Comparison of ENCODE assay signal across 8 cellular contexts in the genomic region with DNA sequence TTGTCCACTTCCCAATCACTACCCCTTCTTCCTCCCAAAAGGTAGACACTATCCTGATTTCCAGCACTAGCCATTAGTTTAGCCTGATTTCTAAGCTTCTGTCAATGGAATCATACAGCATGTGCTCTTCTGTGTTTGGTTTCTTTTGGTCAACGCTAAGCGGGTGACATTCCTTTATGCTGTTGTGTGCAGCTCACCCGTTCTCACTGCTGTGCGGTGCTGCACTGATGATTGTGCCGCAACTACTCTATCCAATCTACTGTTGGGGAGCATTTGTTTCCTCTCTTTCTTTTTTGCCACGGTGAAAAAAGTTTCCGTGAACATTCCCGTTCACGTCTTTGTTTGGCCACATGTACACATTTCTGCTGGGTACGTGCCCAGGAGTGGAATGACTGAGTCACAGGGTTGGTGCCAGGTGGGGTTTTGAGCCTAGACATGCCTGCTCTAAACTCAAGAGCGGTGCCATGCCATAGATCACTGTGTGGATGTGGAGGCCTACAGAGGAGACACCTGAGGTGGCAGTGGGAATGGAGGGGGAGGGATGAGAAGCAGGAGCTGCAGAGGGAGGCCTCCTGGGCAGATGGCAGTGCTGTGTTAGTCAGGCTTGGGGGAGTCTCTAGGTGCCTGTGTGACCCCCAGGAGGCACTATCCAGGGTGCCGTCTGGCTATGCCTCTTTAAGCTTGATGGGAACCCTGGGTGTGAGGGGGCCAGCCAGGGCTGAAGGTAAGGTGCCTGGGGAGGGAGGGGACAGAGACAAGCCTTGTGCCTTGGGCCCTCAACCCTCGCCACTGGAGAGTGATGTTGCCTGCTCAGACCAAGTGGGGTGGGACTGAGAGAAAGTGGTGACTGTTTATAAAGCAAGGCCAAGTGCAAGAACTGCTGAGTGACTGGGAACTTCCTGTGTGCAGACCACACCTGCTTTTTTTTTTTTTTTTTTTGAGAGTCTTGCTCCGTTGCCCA. TPM values are rescaled to one million over a fixed set of nuclear protein-coding genes. Genes with fewer than 3 reads are reported as not detected.
DNase-seq lines count a peak whose midpoint lies in the region; ATAC-seq and TF ChIP-seq lines count a peak whose summit lies in the region.

No MANE protein-coding gene starts in this region.

- peak overlapping the region; percentile 26 for H2AK5ac ChIP-seq in H9 (ENCODE audit: insufficient read length, low read length)

- BruUV-seq in OCI-LY7 (replicated peaks; lab: Mats Ljungman, UMichigan) = no TSS peak

- H4K91ac ChIP-seq in H9 (ENCODE audit: insufficient read length, low read depth, low read length) = peak overlapping the region; percentile 30

- no peak overlapping the region for H2BK5ac ChIP-seq in H9 (ENCODE audit: insufficient read length, low read length)

- H4K20me1 ChIP-seq in H9 (ENCODE audit: control insufficient read depth, insufficient read depth, insufficient read length) = peaks cover 4% of the 10 kb centered on the region
- H4K20me1 ChIP-seq in OCI-LY7 (ENCODE audit: insufficient read depth, low read length) = no peaks in the 10 kb centered on the region

- no peaks in the 10 kb centered on the region; a peak in 1 of 7 replicates for H3K36me3 Mint-ChIP-seq in H9 (ENCODE audit: insufficient read depth in 1 of 3, low read depth in 3 of 3)

- intact Hi-C loops in OCI-LY7 (cut with micrococcal nuclease; ENCODE audit: unreplicated experiment) = no loop called here

- no peaks in the 10 kb centered on the region for H3K36me3 ChIP-seq in OCI-LY7 (ENCODE audit: insufficient read depth, low read length)

- DNase-seq in H9 (no peak), OCI-LY7 (ENCODE audit: low spot score) (peak; percentile 77), kidney glomerular epithelial cell (lab: John Stamatoyannopoulos, UW) (peak; percentile 22), SK-N-DZ (ENCODE audit: low spot score) (no peak), SKM-1 (lab: John Stamatoyannopoulos, UW; ENCODE audit: unreplicated experiment) (no peak), DMS114 treated with DMSO at 0.1 percent for 48 hours (lab: John Stamatoyannopoulos, UW; ENCODE audit: unreplicated experiment) (no peak)
- DNase-seq in stimulated activated naive CD4-positive, alpha-beta T cell (lab: John Stamatoyannopoulos, UW) = no peak

- peak overlapping the region; percentile 69 for H2BK12ac ChIP-seq in H9 (ENCODE audit: insufficient read length, low read depth, low read length)

- no peak overlapping the region for H3K23ac ChIP-seq in H9 (ENCODE audit: insufficient read length, low read depth, low read length)

- peaks cover 5 to 11% of the 10 kb centered on the region in 2 experiments; a peak in 4 of 5 replicates for H3K9me3 Mint-ChIP-seq in H9

- H3K23me2 ChIP-seq in H9 (ENCODE audit: insufficient read length, low read depth, low read length, poor library complexity, severe bottlenecking) = no peaks in the 10 kb centered on the region

- H3K4ac ChIP-seq in H9 (ENCODE audit: low read depth, low read length) = 0 out of 2 replicates have a peak overlapping the region, but pooled peaks have one; percentile 5

- POLR2A ChIA-PET in OCI-LY7 (lab: Charles Lee) = interaction anchor here (1.7 to 1.9 kb wide), 2 partner anchors 8 to 10 kb away, joined by 7 read pairs; no protein-coding TSS in a partner anchor

- peak overlapping the region; percentile 54 for H3K18ac ChIP-seq in H9 (ENCODE audit: insufficient read length, low read depth, low read length)

- no peak overlapping the region for H3K4me3 ChIP-seq in OCI-LY7 (ENCODE audit: low read depth, low read length, poor library complexity, severe bottlenecking)

- no peak overlapping the region for H2BK15ac ChIP-seq in H9 (ENCODE audit: low read depth, low read length)

- H3K9me3 ChIP-seq in H9 (ENCODE audit: control insufficient read depth, low read depth, low read length) (no peaks in the 10 kb centered on the region), OCI-LY7 (ENCODE audit: low read length) (no peaks in the 10 kb centered on the region)

- H3K56ac ChIP-seq in H9 (ENCODE audit: insufficient read length, low read depth, low read length) = no peak overlapping the region

- H3T11ph ChIP-seq in H9 (ENCODE audit: low read length) = no peak overlapping the region

- no peaks in the 10 kb centered on the region for H3K9me2 ChIP-seq in OCI-LY7 (ENCODE audit: insufficient read depth, low read length)

- H3K4me2 ChIP-seq in H9 (ENCODE audit: insufficient read depth, insufficient read length, low read length) (no peak overlapping the region), OCI-LY7 (ENCODE audit: low read length) (peak overlapping the region; percentile 52)

- H4K5ac ChIP-seq in H9 (ENCODE audit: insufficient read length, low read depth, low read length) = peak overlapping the region; percentile 3

- peaks cover 44 to 54% of the 10 kb centered on the region in 2 experiments for H3K4me1 Mint-ChIP-seq in H9

- H3K4me1 ChIP-seq in H9 (ENCODE audit: insufficient read depth, low read length) = peaks cover 13% of the 10 kb centered on the region; the same call in 1 of the 2 replicates
- peaks cover 32% of the 10 kb centered on the region for H3K4me1 ChIP-seq in OCI-LY7 (ENCODE audit: insufficient read depth, low read length, poor library complexity, severe bottlenecking)

- no peaks in the 10 kb centered on the region for H3K79me1 ChIP-seq in H9 (ENCODE audit: insufficient read depth, low read depth, low read length, poor library complexity, severe bottlenecking)

- no peak overlapping the region for H2BK20ac ChIP-seq in H9 (ENCODE audit: low read depth, low read length, poor library complexity, severe bottlenecking)

- H2AFZ ChIP-seq in H9 (ENCODE audit: low read length) = no peak overlapping the region
- H2AFZ ChIP-seq in OCI-LY7 (ENCODE audit: low read length) = peak overlapping the region; percentile 80

- no CpG with 5 or more reads among the region's 14 CpGs for whole genome bisulfite sequencing in H9 (ENCODE audit: extremely low coverage, insufficient read length, low lambda C conversion rate)

- peaks cover 21% of the 10 kb centered on the region for H3K27me3 Mint-ChIP-seq in H9 (ENCODE audit: low read depth)

- H3K79me2 ChIP-seq in H9 (ENCODE audit: insufficient read depth, low read length) (no peaks in the 10 kb centered on the region), OCI-LY7 (ENCODE audit: insufficient read depth, low read depth, low read length) (no peaks in the 10 kb centered on the region)

- TF ChIP-seq CTCF in H9 (conservative IDR thresholded peaks at IDR 0.05) (no peak), OCI-LY7 (conservative IDR thresholded peaks at IDR 0.05; ENCODE audit: low read length) (no peak)

- H3K14ac ChIP-seq in H9 (ENCODE audit: insufficient read depth, low read length) = peak overlapping the region; percentile 43; the same call in 1 of the 2 replicates

- no peak overlapping the region for H3K4me3 Mint-ChIP-seq in H9

- peak overlapping the region; percentile 62 to 98 (median 90); a peak in 6 of 7 replicates for H3K27ac Mint-ChIP-seq in H9

- CTCF ChIA-PET in OCI-LY7 (lab: Charles Lee; ENCODE audit: unreplicated experiment) = no interaction called here

- H3K27me3 ChIP-seq in H9 (ENCODE audit: insufficient read depth, low read length) = no peaks in the 10 kb centered on the region

- H3K9ac ChIP-seq in H9 (ENCODE audit: extremely low read depth, insufficient read length, low read length) = no peak overlapping the region

- H3K27ac ChIP-seq in H9 (ENCODE audit: insufficient read length, low read depth, low read length) (peak overlapping the region; percentile 59), OCI-LY7 (ENCODE audit: low read depth, low read length, poor library complexity, severe bottlenecking) (peak overlapping the region; percentile 27)

- H2BK120ac ChIP-seq in H9 (ENCODE audit: low read depth, low read length, poor library complexity, severe bottlenecking) = no peak overlapping the region

- ATAC-seq in GM18499 (IDR thresholded peaks at IDR 0.05; ENCODE audit: insufficient read depth, unreplicated experiment) = peak; percentile 66

- H4K8ac ChIP-seq in H9 (replicated peaks; ENCODE audit: insufficient read length, low read depth, low read length) = no peak overlapping the region

RNA-seq across cellular contexts. Expression of a gene that starts 11.4 kb away (rescaled TPM):
- 6.9 and 7.1 TPM in 2 replicates for total RNA-seq in H9 (2021)
- 5.6 TPM in 2 replicates for total RNA-seq in OCI-LY7 (2014; rRNA removed; shearing (Covaris generic))
- 10.1 and 11.4 TPM in 2 replicates for total RNA-seq in OCI-LY7 (2022)
- 0.73 and 0.74 TPM in 2 replicates for polyA plus RNA-seq in SK-N-DZ (2014; cell fraction: cytosol; rRNA removed)
- 0.38 and 0.95 TPM in 2 replicates for polyA plus RNA-seq in SK-N-DZ (2014; cell fraction: nucleus; rRNA removed)

Comparison
In these comparisons a context has a peak if more than half of its experiments do, and no peak if none do; other contexts are left out.
1. DNase-seq: peak in OCI-LY7 (single experiment) and kidney glomerular epithelial cell (single experiment); none in H9 (single experiment), SK-N-DZ (single experiment), stimulated activated naive CD4-positive, alpha-beta T cell (0 of 6), SKM-1 (single experiment) and DMS114 treated with DMSO at 0.1 percent for 48 hours (single experiment).